In the genomic region with DNA sequence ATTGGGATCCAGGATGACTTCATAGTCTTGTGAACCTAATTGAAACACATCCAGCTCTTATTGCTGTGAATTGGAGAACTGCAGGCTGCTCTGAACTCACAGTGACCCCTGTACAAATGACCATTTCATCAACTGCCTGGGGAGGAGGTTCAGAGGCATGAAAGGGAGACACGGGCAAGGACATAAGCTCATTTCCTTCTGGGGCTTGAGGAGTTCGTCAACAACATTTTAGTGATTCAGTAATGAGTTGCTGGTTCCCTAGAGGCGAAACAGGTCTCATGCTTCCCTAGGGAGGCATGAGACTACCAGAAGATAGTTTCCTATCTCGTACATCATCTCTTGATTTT, we compare ENCODE assay signal across 9 cellular contexts.
DNase-seq lines count a peak whose midpoint lies in the region; ATAC-seq and TF ChIP-seq lines count a peak whose summit lies in the region.
"Had no signal": no experiment of that assay in that cellular context is flagged by ENCODE, and none has a peak within 500 bp of the region (broad histone marks: within the 10 kb centered on the region; RNA-seq: fewer than 3 reads in every experiment).

No MANE protein-coding gene starts in this region.

- ATAC-seq in HG03139 (IDR thresholded peaks at IDR 0.05; ENCODE audit: unreplicated experiment) = peak; percentile 64
- no peak for ATAC-seq in HG03565 (IDR thresholded peaks at IDR 0.05; ENCODE audit: unreplicated experiment)

- POLR2A ChIA-PET in A673 (lab: Charles Lee; ENCODE audit: low non-redundant PET) = no interaction called here

- no peaks in the 10 kb centered on the region for H3K36me3 ChIP-seq in A673 (ENCODE audit: insufficient read depth, low read length, poor library complexity, severe bottlenecking)
- H3K36me3 ChIP-seq in mesenchymal stem cell (ENCODE audit: control insufficient read depth in 1 of 2, insufficient read depth in 2 of 2, low read depth in 1 of 2, low read length in 2 of 2) = no peaks in the 10 kb centered on the region

- no peak overlapping the region for H2BK120ac ChIP-seq in mesenchymal stem cell (ENCODE audit: low read depth, low read length)

- H3K14ac ChIP-seq in mesenchymal stem cell (ENCODE audit: low read length in 2 of 2) = no peak overlapping the region

- H2AFZ ChIP-seq in mesenchymal stem cell (ENCODE audit: low read depth, low read length) = no peak overlapping the region

- H3K9me3 ChIP-seq in A673 (ENCODE audit: low read depth, low read length, poor library complexity, severe bottlenecking) = no peaks in the 10 kb centered on the region
- H3K9me3 ChIP-seq in mesenchymal stem cell (ENCODE audit: control insufficient read depth, low read length) = no peaks in the 10 kb centered on the region

- peak overlapping the region in 1 of 2 experiments; percentile 93 for H2BK12ac ChIP-seq in mesenchymal stem cell (ENCODE audit: low read length in 2 of 2)

- no peaks in the 10 kb centered on the region for H3K27me3 ChIP-seq in A673 (replicated peaks; ENCODE audit: insufficient read depth, low read depth, low read length, poor library complexity)
- no peaks in the 10 kb centered on the region for H3K27me3 ChIP-seq in mesenchymal stem cell (ENCODE audit: control insufficient read depth in 1 of 2, insufficient read depth in 1 of 2, low read length in 2 of 2)

- intact Hi-C loops in A673 (cut with micrococcal nuclease; ENCODE audit: unreplicated experiment) = no loop called here

- no TSS peak for BruUV-seq in A673 (replicated peaks; lab: Mats Ljungman, UMichigan)

- CTCF ChIA-PET in A673 (lab: Charles Lee) = no interaction called here

- H2BK15ac ChIP-seq in mesenchymal stem cell (ENCODE audit: low read depth, poor library complexity, severe bottlenecking) = no peak overlapping the region

- H3K79me1 ChIP-seq in mesenchymal stem cell (replicated peaks; ENCODE audit: low read length, poor library complexity, severe bottlenecking) = no peaks in the 10 kb centered on the region

- no peak overlapping the region for H4K91ac ChIP-seq in mesenchymal stem cell (ENCODE audit: low read length)

- H3K23ac ChIP-seq in mesenchymal stem cell (ENCODE audit: low read length in 2 of 2) = no peak overlapping the region

- no peak overlapping the region for H4K8ac ChIP-seq in mesenchymal stem cell (ENCODE audit: low read length)

- H2BK5ac ChIP-seq in mesenchymal stem cell (ENCODE audit: low read depth, low read length, poor library complexity, severe bottlenecking) = no peak overlapping the region

- no peak for TF ChIP-seq CTCF in A673 (conservative IDR thresholded peaks at IDR 0.05; ENCODE audit: low read depth, low read length)
- TF ChIP-seq CTCF in GM20000 (IDR thresholded peaks at IDR 0.05; ENCODE audit: extremely low read depth, missing control alignments) = no peak

- 48% methylated on average over 4 of the region's 4 CpGs for WGBS in mesenchymal stem cell

- no peak overlapping the region for H2AK5ac ChIP-seq in mesenchymal stem cell (ENCODE audit: low read length, severe bottlenecking)

- DNase-seq in A673 (ENCODE audit: low spot score) = peak; percentile 37
- no peak for DNase-seq in caudate nucleus (lab: John Stamatoyannopoulos, UW)
- DNase-seq in mesenchymal stem cell = peak; percentile 88
- no peak for DNase-seq in LoVo (ENCODE audit: low spot score)
- no peak for DNase-seq in GM20000 (ENCODE audit: low spot score)
- DNase-seq in RKO (ENCODE audit: low spot score) = no peak
- DNase-seq: NCI-H1694 treated with DMSO at 0.1 percent for 48 hours had no signal

- H3K27ac ChIP-seq in A673 (ENCODE audit: low read depth, low read length, poor library complexity, severe bottlenecking) = peak overlapping the region; percentile 88
- peak overlapping the region; percentile 71 for H3K27ac ChIP-seq in caudate nucleus (ENCODE audit: low read depth, low read length)
- H3K27ac ChIP-seq in mesenchymal stem cell (ENCODE audit: low read length, poor library complexity, severe bottlenecking) = no peak overlapping the region

- H3K4me3 ChIP-seq in A673 (ENCODE audit: low read depth, low read length, poor library complexity, severe bottlenecking) (no peak overlapping the region), mesenchymal stem cell (ENCODE audit: insufficient read depth in 1 of 2, low read depth in 1 of 2, low read length in 2 of 2) (no peak overlapping the region)

- H3K18ac ChIP-seq in mesenchymal stem cell (ENCODE audit: low read depth in 1 of 2, low read length in 2 of 2) = peak overlapping the region; percentile 17 to 25

- H3K4me2 ChIP-seq in mesenchymal stem cell (ENCODE audit: low read length, poor library complexity, severe bottlenecking) = no peak overlapping the region

- H3K4me1 ChIP-seq in A673 (ENCODE audit: insufficient read depth, low read length, poor library complexity, severe bottlenecking) (peaks cover 21% of the 10 kb centered on the region), mesenchymal stem cell (ENCODE audit: control insufficient read depth, insufficient read depth, low read depth, low read length) (peaks cover 2% of the 10 kb centered on the region)

- peak overlapping the region; percentile 12 to 68 for H3K4ac ChIP-seq in mesenchymal stem cell (ENCODE audit: low read depth in 1 of 2, low read length in 2 of 2)

- peak overlapping the region; percentile 76 for H3K9ac ChIP-seq in mesenchymal stem cell (ENCODE audit: low read length)

Comparison
In these comparisons a context has a peak if more than half of its experiments do, and no peak if none do; other contexts are left out.
1. DNase-seq: peak in A673 (single experiment) and mesenchymal stem cell (single experiment); none in caudate nucleus (0 of 61), LoVo (single experiment), GM20000 (single experiment) and RKO (single experiment).